20 cellular contexts compared by ENCODE assay signal in the genomic region with DNA sequence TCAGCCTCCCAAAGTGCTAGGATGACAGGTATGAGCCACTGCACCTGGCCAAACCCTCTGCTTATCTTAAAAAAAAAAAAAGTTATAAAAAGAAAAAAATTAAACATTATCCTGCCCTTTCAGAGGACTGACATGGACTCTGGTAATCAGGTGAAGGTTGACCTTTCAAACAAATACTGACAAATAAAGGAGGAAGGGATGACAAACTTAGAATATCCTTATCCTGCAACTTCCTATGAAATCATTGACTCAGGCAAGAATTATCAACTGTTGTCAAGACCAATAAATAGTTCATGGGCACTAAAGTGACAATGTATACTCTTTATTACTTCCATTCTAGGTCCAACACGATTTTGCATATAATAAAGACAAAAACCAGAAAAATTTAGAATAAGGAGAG.
A peak's percentile ranks its signal among the peaks of the same experiment; 100 is the strongest.
DNase-seq lines count a peak whose midpoint lies in the region; ATAC-seq and TF ChIP-seq lines count a peak whose summit lies in the region.
"Had no signal": no experiment of that assay in that cellular context is flagged by ENCODE, and none has a peak within 500 bp of the region (broad histone marks: within the 10 kb centered on the region; RNA-seq: fewer than 3 reads in every experiment).

No MANE protein-coding gene starts in this region.

- peaks cover 16% of the 10 kb centered on the region for H3K4me1 ChIP-seq in hepatocyte (ENCODE audit: insufficient read depth)
- H3K4me1 ChIP-seq in mucosa of descending colon (ENCODE audit: low read depth): no peaks in the 10 kb centered on the region
- H3K4me1 ChIP-seq in PC-3 (ENCODE audit: insufficient read depth, low read length): peaks cover 8% of the 10 kb centered on the region

- H3K79me2 ChIP-seq in hepatocyte: no peaks in the 10 kb centered on the region
- H3K79me2 ChIP-seq in PC-3 (ENCODE audit: low read length): no peaks in the 10 kb centered on the region

- CTCF ChIA-PET in PC-3 (lab: Charles Lee): no interaction called here

- H2AFZ ChIP-seq in hepatocyte: no peak overlapping the region
- H2AFZ ChIP-seq in PC-3 (ENCODE audit: low read length): no peak overlapping the region

- H4K20me1 ChIP-seq in hepatocyte (ENCODE audit: insufficient read depth, poor library complexity, severe bottlenecking) (no peaks in the 10 kb centered on the region), PC-3 (ENCODE audit: low read length) (no peaks in the 10 kb centered on the region)
- H4K20me1 ChIP-seq: BLaER1 treated with 17β-estradiol and CSF1 and Interleukin-3, amounts not matched to agents 10 nM and 100 nM had no signal

- no TSS peak for BruUV-seq in PC-3 (replicated peaks; lab: Mats Ljungman, UMichigan)

- H3K4me2 ChIP-seq in hepatocyte (no peak overlapping the region), PC-3 (ENCODE audit: low read length) (no peak overlapping the region)
- H3K4me2 ChIP-seq: BLaER1 treated with 17β-estradiol and CSF1 and Interleukin-3, amounts not matched to agents 10 nM and 100 nM had no signal

- no peak overlapping the region for H3K9ac ChIP-seq in PC-3 (ENCODE audit: low read length)
- H3K9ac ChIP-seq: BLaER1 treated with 17β-estradiol and CSF1 and Interleukin-3, amounts not matched to agents 10 nM and 100 nM had no signal

- POLR2A ChIA-PET in PC-3 (lab: Charles Lee; ENCODE audit: unreplicated experiment): no interaction called here

- H3K4me3 ChIP-seq in hepatocyte (no peak overlapping the region), mucosa of descending colon (no peak overlapping the region), PC-3 (ENCODE audit: low read length) (no peak overlapping the region)
- H3K4me3 ChIP-seq: BLaER1 treated with 17β-estradiol and CSF1 and Interleukin-3, amounts not matched to agents 10 nM and 100 nM; GM12878 had no signal

- WGBS in hepatocyte (ENCODE audit: low lambda C conversion rate, missing lambda C conversion rate): 68% methylated on average over 1 of the region's 1 CpG

- ATAC-seq in mucosa of descending colon (peak; percentile 60), PC-3 (no peak)
- ATAC-seq: GM12878 had no signal

- DNase-seq in hepatocyte (ENCODE audit: low spot score) (no peak), mucosa of descending colon (no peak), iPS-NIHi11 (ENCODE audit: low spot score) (no peak), NCI-H2029 (lab: John Stamatoyannopoulos, UW) (no peak), PC-3 (no peak)
- DNase-seq: 8988T; AML-193; CD4-positive, alpha-beta T cell; CD8-positive, alpha-beta memory T cell; COR-L47; DMS 273 treated with DMSO at 0.1 percent for 48 hours; DMS153; DMS53; DMS79; DND-41; EL; GDM1 had no signal

- H3K36me3 ChIP-seq in hepatocyte (replicated peaks; ENCODE audit: insufficient read depth, low read depth): no peaks in the 10 kb centered on the region
- H3K36me3 ChIP-seq in mucosa of descending colon (ENCODE audit: low read depth): no peaks in the 10 kb centered on the region
- no peaks in the 10 kb centered on the region for H3K36me3 ChIP-seq in PC-3 (ENCODE audit: low read depth, low read length)

- H3K9me3 ChIP-seq in hepatocyte (ENCODE audit: low read depth) (no peaks in the 10 kb centered on the region), mucosa of descending colon (no peaks in the 10 kb centered on the region), PC-3 (ENCODE audit: low read length) (no peaks in the 10 kb centered on the region)

- H3K9me2 ChIP-seq in hepatocyte (replicated peaks; ENCODE audit: insufficient read depth): no peaks in the 10 kb centered on the region
- H3K9me2 ChIP-seq in PC-3 (replicated peaks; ENCODE audit: low read length): no peaks in the 10 kb centered on the region

- H3K27ac ChIP-seq in hepatocyte (peak overlapping the region; percentile 38), PC-3 (ENCODE audit: low read length) (no peak overlapping the region)
- H3K27ac ChIP-seq: BLaER1 treated with 17β-estradiol and CSF1 and Interleukin-3, amounts not matched to agents 10 nM and 100 nM; C4-2B had no signal

- H3F3A ChIP-seq in PC-3 (ENCODE audit: low read length, unreplicated experiment): no peaks in the 10 kb centered on the region

- intact Hi-C loops in mucosa of descending colon (cut with DNase I, micrococcal nuclease) (no loop called here), PC-3 (cut with micrococcal nuclease) (no loop called here)

- TF ChIP-seq CTCF in hepatocyte (IDR thresholded peaks at IDR 0.05; ENCODE audit: poor library complexity): no peak
- TF ChIP-seq CTCF in mucosa of descending colon (IDR thresholded peaks at IDR 0.05): no peak
- no peak for TF ChIP-seq CTCF in PC-3 (conservative IDR thresholded peaks at IDR 0.05; ENCODE audit: low read depth, low read length)

- no peaks in the 10 kb centered on the region for H3K27me3 ChIP-seq in hepatocyte
- no peaks in the 10 kb centered on the region for H3K27me3 ChIP-seq in PC-3 (ENCODE audit: low read length)
- H3K27me3 ChIP-seq: BLaER1 treated with 17β-estradiol and CSF1 and Interleukin-3, amounts not matched to agents 10 nM and 100 nM had no signal
